ENCODE assay signal across 9 cellular contexts in the genomic region with DNA sequence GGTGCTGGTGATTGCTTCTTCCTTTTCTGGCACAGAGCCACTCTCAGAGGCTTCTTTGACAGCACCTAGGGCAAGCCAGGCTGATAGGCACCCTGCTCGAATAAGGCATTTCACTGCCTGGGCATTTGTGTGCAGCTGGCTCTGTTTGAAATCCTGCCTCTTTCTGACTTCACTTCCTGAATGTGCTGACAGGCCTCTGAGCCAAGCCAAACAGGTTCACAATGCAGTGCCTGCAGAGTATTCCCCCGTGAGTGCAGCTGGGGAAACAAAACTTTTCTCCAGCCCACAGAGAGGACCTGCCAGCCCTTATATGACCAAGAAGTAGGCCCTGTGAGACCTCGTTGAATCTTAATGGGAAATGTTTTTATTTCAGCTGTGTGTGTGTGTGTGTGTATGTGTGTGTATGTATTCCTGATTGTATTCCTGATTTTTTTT. TPM values are rescaled to one million over a fixed set of nuclear protein-coding genes. Genes with fewer than 3 reads are reported as not detected.
DNase-seq lines count a peak whose midpoint lies in the region; ATAC-seq, FAIRE-seq and TF ChIP-seq lines count a peak whose summit lies in the region.
"Had no signal": no experiment of that assay in that cellular context is flagged by ENCODE, and none has a peak within 500 bp of the region (broad histone marks: within the 10 kb centered on the region; RNA-seq: fewer than 3 reads in every experiment).

No MANE protein-coding gene starts in this region.

- no peaks in the 10 kb centered on the region for H3F3A ChIP-seq in smooth muscle cell (ENCODE audit: low read depth)

- H3K4me1 ChIP-seq in astrocyte (ENCODE audit: insufficient read depth, low read length) (peaks cover 19% of the 10 kb centered on the region), upper lobe of left lung (peaks cover 9 to 17% (median 12%) of the 10 kb centered on the region in 4 donors), smooth muscle cell (ENCODE audit: low read depth) (no peaks in the 10 kb centered on the region)

- H4K20me1 ChIP-seq in astrocyte (ENCODE audit: insufficient read depth, low read length) (no peaks in the 10 kb centered on the region), smooth muscle cell (ENCODE audit: low read depth) (no peaks in the 10 kb centered on the region)

- H3K9ac ChIP-seq in astrocyte (ENCODE audit: low read length) (peak overlapping the region; percentile 40), smooth muscle cell (ENCODE audit: low read depth) (no peak overlapping the region)

- H3K27ac ChIP-seq in astrocyte (ENCODE audit: low read depth, low read length) (no peak overlapping the region), layer of hippocampus (ENCODE audit: low read depth, low read length) (peak overlapping the region; percentile 48), upper lobe of left lung (peak overlapping the region; percentile 28 to 68 (median 34)), smooth muscle cell (ENCODE audit: low read depth) (no peak overlapping the region)

- ATAC-seq in GM21717 (IDR thresholded peaks at IDR 0.05; ENCODE audit: unreplicated experiment) (peak; percentile 73), upper lobe of left lung (ENCODE audit: low FRiP score in 2 of 2) (peak; percentile 33 to 50)

- H3K4me2 ChIP-seq in astrocyte (ENCODE audit: low read length) (peak overlapping the region; percentile 37), smooth muscle cell (no peak overlapping the region)

- no peaks in the 10 kb centered on the region for H3K9me3 ChIP-seq in astrocyte (ENCODE audit: insufficient read depth, low read depth, low read length)
- no peaks in the 10 kb centered on the region for H3K9me3 ChIP-seq in upper lobe of left lung
- no peaks in the 10 kb centered on the region for H3K9me3 ChIP-seq in smooth muscle cell (replicated peaks; ENCODE audit: low read depth)

- WGBS in upper lobe of left lung, 2 donors = 2 to 7% methylated on average over 3 of the region's 3 CpGs
- 62% methylated on average over 3 of the region's 3 CpGs for WGBS in smooth muscle cell (ENCODE audit: low lambda C conversion rate)

- H3K27me3 Mint-ChIP-seq in astrocyte (ENCODE audit: low read depth, unreplicated experiment) = no peaks in the 10 kb centered on the region

- H3K27me3 ChIP-seq in astrocyte (ENCODE audit: insufficient read depth, low read length) (no peaks in the 10 kb centered on the region), layer of hippocampus (ENCODE audit: control insufficient read depth, insufficient read depth, low read length) (no peaks in the 10 kb centered on the region), upper lobe of left lung (no peaks in the 10 kb centered on the region), smooth muscle cell (ENCODE audit: low read depth) (no peaks in the 10 kb centered on the region)

- H3K4me3 Mint-ChIP-seq in astrocyte (ENCODE audit: unreplicated experiment) = no peak overlapping the region

- H3K4me3 ChIP-seq in astrocyte (ENCODE audit: insufficient read depth, low read depth, low read length) (no peak overlapping the region), upper lobe of left lung (no peak overlapping the region), smooth muscle cell (no peak overlapping the region)

- DNase-seq in DMS53 treated with DMSO at 0.1 percent for 48 hours (lab: John Stamatoyannopoulos, UW; ENCODE audit: unreplicated experiment) (peak; percentile 98), NAMALWA (ENCODE audit: low spot score) (peak; percentile 51), astrocyte (ENCODE audit: low read depth) (peak; percentile 81), upper lobe of left lung (peak in 1 of 2 donors; percentile 58), smooth muscle cell (lab: John Stamatoyannopoulos, UW; ENCODE audit: unreplicated experiment) (no peak), GM03348 (ENCODE audit: low spot score) (no peak)

- TF ChIP-seq CTCF in astrocyte (IDR thresholded peaks at IDR 0.05; ENCODE audit: insufficient read depth, low read depth, low read length) = no peak
- TF ChIP-seq CTCF in upper lobe of left lung (IDR thresholded peaks at IDR 0.05) = no peak
- no peak for TF ChIP-seq CTCF in smooth muscle cell (IDR thresholded peaks at IDR 0.05; ENCODE audit: borderline replicate concordance, insufficient read depth, poor library complexity, severe bottlenecking)

- peaks cover 13% of the 10 kb centered on the region for H3K4me1 Mint-ChIP-seq in astrocyte (ENCODE audit: low read depth, unreplicated experiment)

- H3K36me3 ChIP-seq in astrocyte (ENCODE audit: insufficient read depth, low read length) (no peaks in the 10 kb centered on the region), upper lobe of left lung (no peaks in the 10 kb centered on the region), smooth muscle cell (ENCODE audit: low read depth) (no peaks in the 10 kb centered on the region)

- FAIRE-seq in astrocyte (lab: Jason Lieb, UNC) = no peak
- FAIRE-seq: frontal cortex had no signal

- TF ChIP-seq POLR2A in upper lobe of left lung (IDR thresholded peaks at IDR 0.05) = peak in 1 of 4 donors; percentile 20

- H3K79me2 ChIP-seq in astrocyte (ENCODE audit: insufficient read depth, low read length) (no peaks in the 10 kb centered on the region), smooth muscle cell (ENCODE audit: low read depth) (no peaks in the 10 kb centered on the region)

- TF ChIP-seq EP300 in upper lobe of left lung (IDR thresholded peaks at IDR 0.05) = no peak

- H3K9me3 Mint-ChIP-seq in astrocyte (ENCODE audit: unreplicated experiment) = no peaks in the 10 kb centered on the region

- H3K27ac Mint-ChIP-seq in astrocyte (ENCODE audit: unreplicated experiment) = peak overlapping the region; percentile 41

- H3K36me3 Mint-ChIP-seq in astrocyte (ENCODE audit: low read depth, unreplicated experiment) = no peaks in the 10 kb centered on the region

- H2AFZ ChIP-seq in astrocyte (ENCODE audit: low read depth, low read length) = peak overlapping the region; percentile 37
- no peak overlapping the region for H2AFZ ChIP-seq in smooth muscle cell (ENCODE audit: low read depth)

RNA-seq across cellular contexts. Expression of a gene that starts 10.4 kb away (rescaled TPM):
- total RNA-seq in astrocyte (100 and 101 TPM in 2 replicates), upper lobe of left lung (100 to 1,000 TPM; 142 to 400 (median 236) TPM), smooth muscle cell (286 and 297 TPM in 2 replicates)
- polyA plus RNA-seq in smooth muscle cell = 200 and 253 TPM in 2 replicates

Comparison
In these comparisons a context has a peak if more than half of its experiments do, and no peak if none do; other contexts are left out.
1. DNase-seq: peak in DMS53 treated with DMSO at 0.1 percent for 48 hours (single experiment), NAMALWA (single experiment) and astrocyte (single experiment); none in smooth muscle cell (single experiment) and GM03348 (single experiment).
2. H3K27ac ChIP-seq: peak in layer of hippocampus (single experiment) and upper lobe of left lung (4 of 4); none in astrocyte (single experiment) and smooth muscle cell (single experiment).